Comparison of ENCODE assay signal across 19 cellular contexts in the genomic region with DNA sequence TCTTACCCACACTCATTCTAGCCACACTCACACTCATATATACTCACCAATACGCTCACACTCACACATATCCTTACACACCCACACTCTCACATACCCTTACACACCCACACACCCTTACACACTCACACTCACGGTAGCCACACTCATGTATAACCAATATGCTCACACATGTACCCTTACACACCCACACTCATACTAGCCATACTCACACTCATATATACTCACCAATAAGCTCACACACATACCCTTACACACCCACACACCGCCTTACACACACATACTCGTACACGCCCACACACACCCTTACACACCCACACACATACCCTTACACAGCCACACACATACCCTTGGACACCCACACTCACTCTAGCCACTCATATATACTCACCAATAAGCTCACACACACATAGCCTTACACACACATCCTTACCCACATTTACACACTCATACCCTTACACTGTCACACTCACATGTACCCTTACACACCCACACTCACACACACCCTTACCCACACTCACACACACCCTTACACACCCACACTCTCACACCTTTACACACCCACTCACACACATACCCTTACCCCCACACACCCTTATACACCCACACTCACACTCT.
A peak's percentile ranks its signal among the peaks of the same experiment; 100 is the strongest.
DNase-seq lines count a peak whose midpoint lies in the region; ATAC-seq and TF ChIP-seq lines count a peak whose summit lies in the region.
"Had no signal": no experiment of that assay in that cellular context is flagged by ENCODE, and none has a peak within 500 bp of the region (broad histone marks: within the 10 kb centered on the region; RNA-seq: fewer than 3 reads in every experiment).

No MANE protein-coding gene starts in this region.

- CTCF ChIA-PET in IMR-90 (lab: Yijun Ruan, JAX): no interaction called here
- CTCF ChIA-PET in activated CD4-positive, alpha-beta T cell treated with anti-CD3 and anti-CD28 coated beads for 36 hours (lab: Charles Lee): interaction anchor here (0.7 kb wide), 1 partner anchor 197 kb away, joined by 3 read pairs; no protein-coding TSS in a partner anchor

- BruUV-seq in IMR-90 (replicated peaks; lab: Mats Ljungman, UMichigan): no TSS peak

- peak overlapping the region; percentile 27 for H2BK5ac ChIP-seq in IMR-90 (ENCODE audit: low read depth, low read length, poor library complexity, severe bottlenecking)

- no peaks in the 10 kb centered on the region for H4K20me1 ChIP-seq in IMR-90 (ENCODE audit: insufficient read depth, low read length)

- H3K27me3 Mint-ChIP-seq in activated CD4-positive, alpha-beta T cell treated with anti-CD3 and anti-CD28 coated beads for 36 hours: no peaks in the 10 kb centered on the region
- H3K27me3 Mint-ChIP-seq: CD4-positive, alpha-beta memory T cell had no signal

- peak overlapping the region; percentile 49; the same call in 1 of the 2 replicates for H2AK5ac ChIP-seq in IMR-90 (ENCODE audit: low read depth, low read length)

- H3K36me3 Mint-ChIP-seq in activated CD4-positive, alpha-beta T cell treated with anti-CD3 and anti-CD28 coated beads for 36 hours (ENCODE audit: low read depth): no peaks in the 10 kb centered on the region
- H3K36me3 Mint-ChIP-seq: CD4-positive, alpha-beta memory T cell had no signal

- intact Hi-C loops in IMR-90 (cut with micrococcal nuclease) (no loop called here), uterus (cut with DNase I; ENCODE audit: low total_unique reads) (no loop called here)
- intact Hi-C loops in activated CD4-positive, alpha-beta T cell treated with anti-CD3 and anti-CD28 coated beads for 36 hours (cut with DNase I, micrococcal nuclease): no loop called here

- DNase-seq in activated effector memory CD4-positive, alpha-beta T cell treated with anti-CD3 and anti-CD28 coated beads, Interleukin-2, amount 50 U/mL, for 16 hours: peak; percentile 6
- DNase-seq in activated effector memory CD4-positive, alpha-beta T cell treated with Interleukin-2 at 50 U/mL for 16 hours: no peak
- DNase-seq in IMR-90: no peak
- DNase-seq in uterus: no peak
- DNase-seq in putamen (ENCODE audit: low spot score): no peak
- no peak for DNase-seq in activated CD4-positive, alpha-beta T cell treated with anti-CD3 and anti-CD28 coated beads for 36 hours
- DNase-seq in activated naive CD4-positive, alpha-beta T cell (lab: John Stamatoyannopoulos, UW): no peak
- DNase-seq: 8988T; BE2C; CD4-positive, alpha-beta memory T cell; GF-D8; GOT3; KG1; MV-4-11; NCI-H1417; NCI-H187; NCI-H345; NCI-H526 had no signal

- H3K36me3 ChIP-seq in IMR-90 (ENCODE audit: control insufficient read depth, insufficient read depth, low read length): no peaks in the 10 kb centered on the region
- no peaks in the 10 kb centered on the region for H3K36me3 ChIP-seq in uterus
- H3K36me3 ChIP-seq: BE2C had no signal

- no peak overlapping the region for H3K4me2 ChIP-seq in IMR-90 (ENCODE audit: low read depth, low read length)

- H3K14ac ChIP-seq in IMR-90 (replicated peaks; ENCODE audit: low read depth, low read length): no peak overlapping the region

- H3K4ac ChIP-seq in IMR-90 (ENCODE audit: low read depth, low read length): no peak overlapping the region

- H3K4me1 ChIP-seq in IMR-90 (ENCODE audit: control insufficient read depth, insufficient read depth, low read length) (peaks cover 2% of the 10 kb centered on the region; the same call in 1 of the 2 replicates), uterus (peaks cover 6 to 15% of the 10 kb centered on the region in 2 donors)
- H3K4me1 ChIP-seq: BE2C had no signal

- H4K5ac ChIP-seq in IMR-90 (ENCODE audit: low read depth, low read length): no peak overlapping the region

- no peak for TF ChIP-seq POLR2A in IMR-90 (IDR thresholded peaks at IDR 0.05; ENCODE audit: low read depth, low read length)
- no peak for TF ChIP-seq POLR2A in uterus (IDR thresholded peaks at IDR 0.05)

- H2BK20ac ChIP-seq in IMR-90 (ENCODE audit: low read depth, low read length): no peak overlapping the region

- H2AK9ac ChIP-seq in IMR-90 (replicated peaks; ENCODE audit: low read depth, low read length, poor library complexity): no peak overlapping the region

- H3K4me3 ChIP-seq in IMR-90 (ENCODE audit: insufficient read depth, low read depth, low read length): no peak overlapping the region
- H3K4me3 ChIP-seq in uterus: no peak overlapping the region

- no peak overlapping the region for H3K23ac ChIP-seq in IMR-90 (ENCODE audit: low read depth, low read length)

- H3K18ac ChIP-seq in IMR-90 (ENCODE audit: low read depth, low read length): no peak overlapping the region

- no peak overlapping the region for H3K4me3 Mint-ChIP-seq in activated CD4-positive, alpha-beta T cell treated with anti-CD3 and anti-CD28 coated beads for 36 hours
- H3K4me3 Mint-ChIP-seq: CD4-positive, alpha-beta memory T cell had no signal

- no peak overlapping the region for H3K9ac ChIP-seq in IMR-90 (ENCODE audit: low read depth, low read length)

- peaks cover 8% of the 10 kb centered on the region for H3K4me1 Mint-ChIP-seq in activated CD4-positive, alpha-beta T cell treated with anti-CD3 and anti-CD28 coated beads for 36 hours

- H4K8ac ChIP-seq in IMR-90 (ENCODE audit: low read depth in 2 of 2, low read length in 2 of 2): no peak overlapping the region

- H3K27me3 ChIP-seq in IMR-90 (ENCODE audit: control insufficient read depth, insufficient read depth, low read length): no peaks in the 10 kb centered on the region
- no peaks in the 10 kb centered on the region for H3K27me3 ChIP-seq in uterus
- H3K27me3 ChIP-seq: BE2C had no signal

- in situ Hi-C loops in IMR-90 (cut with MboI; ENCODE audit: low sequenced_read_pairs): no loop called here

- no peaks in the 10 kb centered on the region for H3K79me1 ChIP-seq in IMR-90 (ENCODE audit: low read depth in 1 of 2, low read length in 2 of 2)

- H3K56ac ChIP-seq in IMR-90 (ENCODE audit: extremely low read depth, insufficient read depth, low read length): no peak overlapping the region

- TF ChIP-seq CTCF in IMR-90 (conservative IDR thresholded peaks at IDR 0.05; ENCODE audit: low read depth, low read length): no peak
- no peak for TF ChIP-seq CTCF in uterus (IDR thresholded peaks at IDR 0.05)

- H4K91ac ChIP-seq in IMR-90 (ENCODE audit: insufficient read depth, low read depth, low read length): no peak overlapping the region

- H3K27ac ChIP-seq in IMR-90 (ENCODE audit: insufficient read depth, low read length) (no peak overlapping the region), uterus (peak overlapping the region; percentile 76 to 91)

- no peak overlapping the region for H2BK15ac ChIP-seq in IMR-90 (ENCODE audit: low read depth, low read length)

- no peak for ATAC-seq in IMR-90 (ENCODE audit: low read depth)
- ATAC-seq in esophagus mucosa: peak; percentile 15
- no peak for ATAC-seq in activated CD4-positive, alpha-beta T cell treated with anti-CD3 and anti-CD28 coated beads for 36 hours

- TF ChIP-seq RAD21 in IMR-90 (IDR thresholded peaks at IDR 0.05; ENCODE audit: low read length): no peak

- no peak overlapping the region for H2BK120ac ChIP-seq in IMR-90 (ENCODE audit: low read depth, low read length)

- H3K9me1 ChIP-seq in IMR-90 (ENCODE audit: insufficient read depth, low read length): peaks cover 4% of the 10 kb centered on the region; the same call in 1 of the 2 replicates

- H3K9me3 ChIP-seq in IMR-90 (ENCODE audit: control insufficient read depth, insufficient read depth, low read length): no peaks in the 10 kb centered on the region
- H3K9me3 ChIP-seq in uterus: no peaks in the 10 kb centered on the region
- H3K9me3 ChIP-seq: BE2C had no signal

- POLR2A ChIA-PET in IMR-90 (lab: Charles Lee; ENCODE audit: unreplicated experiment): no interaction called here
- POLR2A ChIA-PET in activated CD4-positive, alpha-beta T cell treated with anti-CD3 and anti-CD28 coated beads for 36 hours (lab: Charles Lee): no interaction called here

- no peaks in the 10 kb centered on the region for H3K9me3 Mint-ChIP-seq in activated CD4-positive, alpha-beta T cell treated with anti-CD3 and anti-CD28 coated beads for 36 hours (ENCODE audit: low read depth)
- H3K9me3 Mint-ChIP-seq: CD4-positive, alpha-beta memory T cell had no signal

- 98 to 100% methylated on average over 2 to 5 of the region's 5 CpGs for WGBS in IMR-90 (ENCODE audit: extremely low coverage in 2 of 2, insufficient read length in 1 of 2), 2 experiments

- no peak overlapping the region for H2AFZ ChIP-seq in IMR-90 (replicated peaks; ENCODE audit: low read length, poor library complexity)

- no peak overlapping the region for H3K27ac Mint-ChIP-seq in activated CD4-positive, alpha-beta T cell treated with anti-CD3 and anti-CD28 coated beads for 36 hours
- H3K27ac Mint-ChIP-seq: CD4-positive, alpha-beta memory T cell had no signal

- dilution Hi-C loops in IMR-90 (cut with HindIII; ENCODE audit: low sequenced_read_pairs, unreplicated experiment): no loop called here

TF ChIP-seq in IMR-90, 13 proteins besides CTCF, POLR2A, EP300 and RAD21 (continues in another document):
- no peak for TF ChIP-seq CHD1 (IDR thresholded peaks at IDR 0.05; ENCODE audit: low read depth, low read length)
- no peak for TF ChIP-seq BHLHE40 (IDR thresholded peaks at IDR 0.05; ENCODE audit: low read depth, low read length)
- TF ChIP-seq MXI1 (IDR thresholded peaks at IDR 0.05; ENCODE audit: borderline replicate concordance, low read depth, low read length): no peak
- no peak for TF ChIP-seq MAFK (IDR thresholded peaks at IDR 0.05; ENCODE audit: low read depth, low read length)
- TF ChIP-seq RCOR1 (IDR thresholded peaks at IDR 0.05; ENCODE audit: insufficient replicate concordance, low read length): no peak
- TF ChIP-seq MAZ (IDR thresholded peaks at IDR 0.05; ENCODE audit: borderline replicate concordance, low read depth, low read length): no peak
- TF ChIP-seq, protein P1, sequence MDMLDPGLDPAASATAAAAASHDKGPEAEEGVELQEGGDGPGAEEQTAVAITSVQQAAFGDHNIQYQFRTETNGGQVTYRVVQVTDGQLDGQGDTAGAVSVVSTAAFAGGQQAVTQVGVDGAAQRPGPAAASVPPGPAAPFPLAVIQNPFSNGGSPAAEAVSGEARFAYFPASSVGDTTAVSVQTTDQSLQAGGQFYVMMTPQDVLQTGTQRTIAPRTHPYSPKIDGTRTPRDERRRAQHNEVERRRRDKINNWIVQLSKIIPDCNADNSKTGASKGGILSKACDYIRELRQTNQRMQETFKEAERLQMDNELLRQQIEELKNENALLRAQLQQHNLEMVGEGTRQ (IDR thresholded peaks at IDR 0.05; ENCODE audit: low read depth, low read length): no peak
- no peak for TF ChIP-seq NFE2L2 (IDR thresholded peaks at IDR 0.05; ENCODE audit: low read depth, low read length)
- TF ChIP-seq FOS (IDR thresholded peaks at IDR 0.05; ENCODE audit: low read depth, low read length): no peak
- no peak for TF ChIP-seq CEBPB (IDR thresholded peaks at IDR 0.05; ENCODE audit: low read depth, low read length)
- no peak for TF ChIP-seq RFX5 (IDR thresholded peaks at IDR 0.05; ENCODE audit: low read depth, low read length)
- TF ChIP-seq SMC3 (IDR thresholded peaks at IDR 0.05; ENCODE audit: low read depth, low read length): no peak
